ENCODE assay signal across 8 cellular contexts in the genomic region with DNA sequence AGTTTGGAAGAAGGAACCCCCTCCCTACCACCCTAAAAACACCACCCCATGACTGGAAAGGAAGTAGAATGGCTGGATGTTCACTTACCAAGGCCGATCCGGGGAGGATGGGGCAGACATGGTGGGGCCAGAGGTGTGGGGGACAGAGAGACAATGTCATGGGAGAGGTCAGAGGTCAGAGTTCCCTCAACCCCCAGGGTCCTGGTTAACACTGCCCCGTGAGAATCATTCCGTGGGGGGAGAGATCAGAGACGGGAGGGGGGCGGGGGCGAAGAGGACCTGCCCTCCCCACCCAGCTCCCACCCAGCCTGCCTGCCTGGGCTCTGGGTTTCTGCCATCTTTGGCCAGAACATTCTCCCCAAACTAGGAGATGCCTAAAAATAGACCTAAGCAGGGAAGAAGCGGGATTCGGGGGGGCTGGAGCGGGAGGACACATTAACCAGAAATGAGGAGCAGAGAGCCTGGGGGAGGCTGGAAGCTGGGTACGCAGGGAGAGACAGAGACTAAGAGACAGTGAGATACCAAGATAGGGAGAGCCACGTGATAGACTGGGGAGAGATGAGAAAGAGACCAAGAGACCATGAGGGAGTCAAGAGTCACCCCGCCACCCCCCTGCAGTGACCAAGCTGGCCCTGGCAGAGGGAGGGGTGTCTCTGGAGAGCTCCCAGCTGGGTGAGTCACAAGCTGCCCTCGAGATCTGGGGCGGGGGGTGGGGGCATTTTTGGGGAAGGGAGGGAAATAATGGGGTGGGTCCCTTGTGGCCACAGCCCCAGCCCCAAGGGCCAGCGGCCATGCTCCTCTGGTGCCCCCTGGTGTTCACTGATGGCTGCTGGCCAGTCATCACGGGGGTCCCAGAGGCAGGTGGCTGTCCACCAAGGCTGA. TPM values are rescaled to one million over a fixed set of nuclear protein-coding genes. Genes with fewer than 3 reads are reported as not detected.
DNase-seq lines count a peak whose midpoint lies in the region; ATAC-seq, FAIRE-seq and TF ChIP-seq lines count a peak whose summit lies in the region.

No MANE protein-coding gene starts in this region.

- no peak for ATAC-seq in activated CD8-positive, alpha-beta T cell treated with anti-CD3 and anti-CD28 coated beads for 36 hours
- ATAC-seq in activated CD8-positive, alpha-beta T cell treated with anti-CD3 and anti-CD28 coated beads, Interleukin-2, amount 10 ng/mL, durations not matched to agents 7 days and 5 days, result no peak
- ATAC-seq in heart left ventricle, result peak; percentile 75 to 83 (median 78)
- no peak for ATAC-seq in GM21528 (IDR thresholded peaks at IDR 0.05; ENCODE audit: low FRiP score, unreplicated experiment)

- FAIRE-seq in RCC 7860 (lab: Jason Lieb, UNC), result peak; percentile 38

- peaks cover 0 to 42% (median 26%) of the 10 kb centered on the region in 12 donors for H3K4me1 ChIP-seq in heart left ventricle

- 26 to 31% (median 28%) methylated on average over 14 to 17 of the region's 17 CpGs for WGBS in heart left ventricle, 4 donors

- TF ChIP-seq POLR2A in heart left ventricle (IDR thresholded peaks at IDR 0.05), result no peak

- no peaks in the 10 kb centered on the region for H3K27me3 ChIP-seq in heart left ventricle

- H3K4me3 Mint-ChIP-seq in activated CD8-positive, alpha-beta T cell treated with anti-CD3 and anti-CD28 coated beads for 36 hours, result no peak overlapping the region
- H3K4me3 Mint-ChIP-seq in activated CD8-positive, alpha-beta T cell treated with anti-CD3 and anti-CD28 coated beads, Interleukin-2, amount 10 ng/mL, durations not matched to agents 7 days and 5 days, result no peak overlapping the region
- H3K4me3 Mint-ChIP-seq in progenitor cell of endocrine pancreas (ENCODE audit: low read depth), result no peak overlapping the region

- H3K9me3 Mint-ChIP-seq in activated CD8-positive, alpha-beta T cell treated with anti-CD3 and anti-CD28 coated beads for 36 hours, result no peaks in the 10 kb centered on the region
- no peaks in the 10 kb centered on the region for H3K9me3 Mint-ChIP-seq in activated CD8-positive, alpha-beta T cell treated with anti-CD3 and anti-CD28 coated beads, Interleukin-2, amount 10 ng/mL, durations not matched to agents 7 days and 5 days (ENCODE audit: insufficient read depth)
- H3K9me3 Mint-ChIP-seq in progenitor cell of endocrine pancreas (ENCODE audit: low read depth), result no peaks in the 10 kb centered on the region

- H3K9me3 ChIP-seq in heart left ventricle, result no peaks in the 10 kb centered on the region

- peak overlapping the region; percentile 78 to 97 (median 90) for H3K27ac ChIP-seq in heart left ventricle

- POLR2A ChIA-PET in activated CD8-positive, alpha-beta T cell treated with anti-CD3 and anti-CD28 coated beads for 36 hours (lab: Charles Lee), result interaction anchor here (1.0 kb wide), 1 partner anchor 64 kb away, joined by 4 read pairs; no protein-coding TSS in a partner anchor
- POLR2A ChIA-PET in activated CD8-positive, alpha-beta T cell treated with anti-CD3 and anti-CD28 coated beads, Interleukin-2, amount 10 ng/mL, durations not matched to agents 7 days and 5 days (lab: Charles Lee), result no interaction called here

- peak; percentile 48 for DNase-seq in activated CD8-positive, alpha-beta T cell treated with anti-CD3 and anti-CD28 coated beads for 36 hours
- no peak for DNase-seq in activated CD8-positive, alpha-beta T cell treated with anti-CD3 and anti-CD28 coated beads, Interleukin-2, amount 10 ng/mL, durations not matched to agents 7 days and 5 days
- DNase-seq in RCC 7860 (ENCODE audit: low spot score) (peak; percentile 78), amniotic epithelial cell (ENCODE audit: low read depth) (peak; percentile 80), heart left ventricle (peak; percentile 82 to 89 (median 88)), progenitor cell of endocrine pancreas (ENCODE audit: low spot score, unreplicated experiment) (peak; percentile 53), NCI-H187 treated with DMSO at 0.1 percent for 48 hours (lab: John Stamatoyannopoulos, UW) (no peak)

- TF ChIP-seq CTCF in activated CD8-positive, alpha-beta T cell treated with anti-CD3 and anti-CD28 coated beads for 36 hours (IDR thresholded peaks at IDR 0.05), result peak; percentile 82
- TF ChIP-seq CTCF in heart left ventricle (IDR thresholded peaks at IDR 0.05) (peak; percentile 72 to 94 (median 86)), progenitor cell of endocrine pancreas (IDR thresholded peaks at IDR 0.05; ENCODE audit: unreplicated experiment) (peak; percentile 77)

- H3K27me3 Mint-ChIP-seq in activated CD8-positive, alpha-beta T cell treated with anti-CD3 and anti-CD28 coated beads for 36 hours, result no peaks in the 10 kb centered on the region
- H3K27me3 Mint-ChIP-seq in activated CD8-positive, alpha-beta T cell treated with anti-CD3 and anti-CD28 coated beads, Interleukin-2, amount 10 ng/mL, durations not matched to agents 7 days and 5 days (ENCODE audit: low read depth), result peaks cover 7% of the 10 kb centered on the region
- no peaks in the 10 kb centered on the region for H3K27me3 Mint-ChIP-seq in progenitor cell of endocrine pancreas

- peak overlapping the region in 9 of 12 donors; percentile 1 to 43 (median 35) for H3K4me3 ChIP-seq in heart left ventricle

- CTCF ChIA-PET in activated CD8-positive, alpha-beta T cell treated with anti-CD3 and anti-CD28 coated beads for 36 hours (lab: Charles Lee), result interaction anchor here (0.8 to 2.5 kb wide), 4 partner anchors 18 to 167 kb away, joined by 3 to 9 read pairs (median 4); no protein-coding TSS in a partner anchor
- CTCF ChIA-PET in activated CD8-positive, alpha-beta T cell treated with anti-CD3 and anti-CD28 coated beads, Interleukin-2, amount 10 ng/mL, durations not matched to agents 7 days and 5 days (lab: Charles Lee), result interaction anchor here (0.6 to 1.3 kb wide), 5 partner anchors 16 to 262 kb away, joined by 3 to 6 read pairs (median 4); no protein-coding TSS in a partner anchor

- intact Hi-C loops in activated CD8-positive, alpha-beta T cell treated with anti-CD3 and anti-CD28 coated beads for 36 hours (cut with micrococcal nuclease), result loop anchor here (5.0 kb wide), 1 partner anchor 66 kb away; no protein-coding TSS in a partner anchor
- intact Hi-C loops in heart left ventricle (cut with DNase I), result loop anchor here (1.0 to 10.0 kb wide), 10 partner anchors 61 to 269 kb away; no protein-coding TSS in a partner anchor

- no peak overlapping the region for H3K27ac Mint-ChIP-seq in activated CD8-positive, alpha-beta T cell treated with anti-CD3 and anti-CD28 coated beads for 36 hours
- no peak overlapping the region for H3K27ac Mint-ChIP-seq in activated CD8-positive, alpha-beta T cell treated with anti-CD3 and anti-CD28 coated beads, Interleukin-2, amount 10 ng/mL, durations not matched to agents 7 days and 5 days
- H3K27ac Mint-ChIP-seq in progenitor cell of endocrine pancreas, result no peak overlapping the region

- no peaks in the 10 kb centered on the region for H3K4me1 Mint-ChIP-seq in activated CD8-positive, alpha-beta T cell treated with anti-CD3 and anti-CD28 coated beads for 36 hours (ENCODE audit: low read depth)
- H3K4me1 Mint-ChIP-seq in activated CD8-positive, alpha-beta T cell treated with anti-CD3 and anti-CD28 coated beads, Interleukin-2, amount 10 ng/mL, durations not matched to agents 7 days and 5 days (ENCODE audit: low read depth), result no peaks in the 10 kb centered on the region
- H3K4me1 Mint-ChIP-seq in progenitor cell of endocrine pancreas (ENCODE audit: low read depth), result no peaks in the 10 kb centered on the region

- H3K36me3 Mint-ChIP-seq in activated CD8-positive, alpha-beta T cell treated with anti-CD3 and anti-CD28 coated beads for 36 hours (ENCODE audit: low read depth), result no peaks in the 10 kb centered on the region
- H3K36me3 Mint-ChIP-seq in activated CD8-positive, alpha-beta T cell treated with anti-CD3 and anti-CD28 coated beads, Interleukin-2, amount 10 ng/mL, durations not matched to agents 7 days and 5 days (ENCODE audit: low read depth), result no peaks in the 10 kb centered on the region
- H3K36me3 Mint-ChIP-seq in progenitor cell of endocrine pancreas (ENCODE audit: insufficient read depth), result peaks cover 3% of the 10 kb centered on the region

- H3K36me3 ChIP-seq in heart left ventricle, result peaks cover 0 to 86% (median 41%) of the 10 kb centered on the region in 9 donors

RNA-seq across cellular contexts. Expression of a gene that starts 6.1 kb away (rescaled TPM):
- 1 to 10 TPM; 1.9 to 2.0 TPM for total RNA-seq in activated CD8-positive, alpha-beta T cell treated with anti-CD3 and anti-CD28 coated beads for 36 hours
- 1 to 10 TPM; 6.1 to 8.0 TPM for total RNA-seq in activated CD8-positive, alpha-beta T cell treated with anti-CD3 and anti-CD28 coated beads, Interleukin-2, amount 10 ng/mL, durations not matched to agents 7 days and 5 days
- total RNA-seq in heart left ventricle, result 1,000 to 10,000 TPM in 1 of 9 donors, 100 to 1,000 TPM in 8; 232 to 1,831 (median 296) TPM
- polyA plus RNA-seq in heart left ventricle, result 100 to 1,000 TPM; 275 to 281 TPM
- 27.6 and 29.1 TPM in 2 replicates for total RNA-seq in progenitor cell of endocrine pancreas

RNA-seq across cellular contexts. Expression of a gene that starts 36.0 kb away (rescaled TPM):
- not detected for total RNA-seq in activated CD8-positive, alpha-beta T cell treated with anti-CD3 and anti-CD28 coated beads for 36 hours
- not detected for total RNA-seq in activated CD8-positive, alpha-beta T cell treated with anti-CD3 and anti-CD28 coated beads, Interleukin-2, amount 10 ng/mL, durations not matched to agents 7 days and 5 days
- 1 to 10 TPM in 1 of 9 donors, not detected in 8; 6.3 TPM for total RNA-seq in heart left ventricle
- polyA plus RNA-seq in heart left ventricle, result 10 to 100 TPM in 1 of 2 donors, under 1 TPM in 1; 0.61 to 10.2 TPM
- total RNA-seq in progenitor cell of endocrine pancreas, result not detected in 2 replicates

RNA-seq across cellular contexts. Expression of a gene that starts 47.9 kb away (rescaled TPM):
- total RNA-seq in activated CD8-positive, alpha-beta T cell treated with anti-CD3 and anti-CD28 coated beads for 36 hours, result 10 to 100 TPM; 60.5 to 70.9 TPM
- total RNA-seq in activated CD8-positive, alpha-beta T cell treated with anti-CD3 and anti-CD28 coated beads, Interleukin-2, amount 10 ng/mL, durations not matched to agents 7 days and 5 days, result 10 to 100 TPM; 92.6 to 94.0 TPM
- 10 to 100 TPM in 1 of 9 donors, 1 to 10 TPM in 8; 1.7 to 10.7 (median 5.2) TPM for total RNA-seq in heart left ventricle
- 1 to 10 TPM; 1.4 to 3.0 TPM for polyA plus RNA-seq in heart left ventricle
- 22.8 and 24.3 TPM in 2 replicates for total RNA-seq in progenitor cell of endocrine pancreas

RNA-seq across cellular contexts. Expression of a gene that starts 58.9 kb away (rescaled TPM):
- total RNA-seq in activated CD8-positive, alpha-beta T cell treated with anti-CD3 and anti-CD28 coated beads for 36 hours, result 1 to 10 TPM; 4.5 to 7.9 TPM
- under 1 TPM; 0.13 to 0.76 TPM for total RNA-seq in activated CD8-positive, alpha-beta T cell treated with anti-CD3 and anti-CD28 coated beads, Interleukin-2, amount 10 ng/mL, durations not matched to agents 7 days and 5 days
- total RNA-seq in heart left ventricle (10 to 100 TPM; 21.6 to 57.8 (median 39.5) TPM), progenitor cell of endocrine pancreas (88.0 and 89.1 TPM in 2 replicates)
- polyA plus RNA-seq in heart left ventricle, result 10 to 100 TPM; 25.6 to 36.0 TPM

Comparison
In these comparisons a context has a peak if more than half of its experiments do, and no peak if none do; other contexts are left out.
1. DNase-seq: peak in activated CD8-positive, alpha-beta T cell treated with anti-CD3 and anti-CD28 coated beads for 36 hours (single experiment), RCC 7860 (single experiment), amniotic epithelial cell (single experiment), heart left ventricle (5 of 5) and progenitor cell of endocrine pancreas (single experiment); none in activated CD8-positive, alpha-beta T cell treated with anti-CD3 and anti-CD28 coated beads, Interleukin-2, amount 10 ng/mL, durations not matched to agents 7 days and 5 days (single experiment) and NCI-H187 treated with DMSO at 0.1 percent for 48 hours (single experiment).
2. ATAC-seq: peak in heart left ventricle (4 of 4); none in activated CD8-positive, alpha-beta T cell treated with anti-CD3 and anti-CD28 coated beads for 36 hours (single experiment), activated CD8-positive, alpha-beta T cell treated with anti-CD3 and anti-CD28 coated beads, Interleukin-2, amount 10 ng/mL, durations not matched to agents 7 days and 5 days (single experiment) and GM21528 (single experiment).
3. Peak in every context shown above with its lines, with median percentiles within 50 percentile points of each other: CTCF ChIP-seq.